In the genomic region with DNA sequence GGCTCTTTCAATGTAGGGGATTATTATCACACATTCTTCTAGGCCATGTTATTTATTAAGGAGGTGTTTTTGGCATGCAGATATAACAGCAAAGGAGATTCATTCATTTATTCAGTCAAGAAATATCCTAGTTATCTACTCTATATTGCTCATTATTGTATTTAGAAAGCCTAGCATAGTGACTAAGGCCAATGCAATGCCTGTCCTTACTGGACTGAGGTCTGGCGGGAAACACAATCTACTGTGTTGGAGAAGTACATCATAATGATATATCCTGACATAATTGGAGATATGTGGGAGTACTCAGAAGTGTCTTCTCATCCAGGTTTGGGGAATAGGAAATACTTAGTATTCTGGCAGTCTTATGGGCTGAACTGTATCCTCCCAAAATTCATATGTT, we compare ENCODE assay signal across 1 cellular context.
TF ChIP-seq lines count a peak whose summit lies in the region.

No MANE protein-coding gene starts in this region.

TF ChIP-seq in GM23338, 12 proteins besides CTCF, POLR2A, EP300 and RAD21:
- TF ChIP-seq, protein P1, sequence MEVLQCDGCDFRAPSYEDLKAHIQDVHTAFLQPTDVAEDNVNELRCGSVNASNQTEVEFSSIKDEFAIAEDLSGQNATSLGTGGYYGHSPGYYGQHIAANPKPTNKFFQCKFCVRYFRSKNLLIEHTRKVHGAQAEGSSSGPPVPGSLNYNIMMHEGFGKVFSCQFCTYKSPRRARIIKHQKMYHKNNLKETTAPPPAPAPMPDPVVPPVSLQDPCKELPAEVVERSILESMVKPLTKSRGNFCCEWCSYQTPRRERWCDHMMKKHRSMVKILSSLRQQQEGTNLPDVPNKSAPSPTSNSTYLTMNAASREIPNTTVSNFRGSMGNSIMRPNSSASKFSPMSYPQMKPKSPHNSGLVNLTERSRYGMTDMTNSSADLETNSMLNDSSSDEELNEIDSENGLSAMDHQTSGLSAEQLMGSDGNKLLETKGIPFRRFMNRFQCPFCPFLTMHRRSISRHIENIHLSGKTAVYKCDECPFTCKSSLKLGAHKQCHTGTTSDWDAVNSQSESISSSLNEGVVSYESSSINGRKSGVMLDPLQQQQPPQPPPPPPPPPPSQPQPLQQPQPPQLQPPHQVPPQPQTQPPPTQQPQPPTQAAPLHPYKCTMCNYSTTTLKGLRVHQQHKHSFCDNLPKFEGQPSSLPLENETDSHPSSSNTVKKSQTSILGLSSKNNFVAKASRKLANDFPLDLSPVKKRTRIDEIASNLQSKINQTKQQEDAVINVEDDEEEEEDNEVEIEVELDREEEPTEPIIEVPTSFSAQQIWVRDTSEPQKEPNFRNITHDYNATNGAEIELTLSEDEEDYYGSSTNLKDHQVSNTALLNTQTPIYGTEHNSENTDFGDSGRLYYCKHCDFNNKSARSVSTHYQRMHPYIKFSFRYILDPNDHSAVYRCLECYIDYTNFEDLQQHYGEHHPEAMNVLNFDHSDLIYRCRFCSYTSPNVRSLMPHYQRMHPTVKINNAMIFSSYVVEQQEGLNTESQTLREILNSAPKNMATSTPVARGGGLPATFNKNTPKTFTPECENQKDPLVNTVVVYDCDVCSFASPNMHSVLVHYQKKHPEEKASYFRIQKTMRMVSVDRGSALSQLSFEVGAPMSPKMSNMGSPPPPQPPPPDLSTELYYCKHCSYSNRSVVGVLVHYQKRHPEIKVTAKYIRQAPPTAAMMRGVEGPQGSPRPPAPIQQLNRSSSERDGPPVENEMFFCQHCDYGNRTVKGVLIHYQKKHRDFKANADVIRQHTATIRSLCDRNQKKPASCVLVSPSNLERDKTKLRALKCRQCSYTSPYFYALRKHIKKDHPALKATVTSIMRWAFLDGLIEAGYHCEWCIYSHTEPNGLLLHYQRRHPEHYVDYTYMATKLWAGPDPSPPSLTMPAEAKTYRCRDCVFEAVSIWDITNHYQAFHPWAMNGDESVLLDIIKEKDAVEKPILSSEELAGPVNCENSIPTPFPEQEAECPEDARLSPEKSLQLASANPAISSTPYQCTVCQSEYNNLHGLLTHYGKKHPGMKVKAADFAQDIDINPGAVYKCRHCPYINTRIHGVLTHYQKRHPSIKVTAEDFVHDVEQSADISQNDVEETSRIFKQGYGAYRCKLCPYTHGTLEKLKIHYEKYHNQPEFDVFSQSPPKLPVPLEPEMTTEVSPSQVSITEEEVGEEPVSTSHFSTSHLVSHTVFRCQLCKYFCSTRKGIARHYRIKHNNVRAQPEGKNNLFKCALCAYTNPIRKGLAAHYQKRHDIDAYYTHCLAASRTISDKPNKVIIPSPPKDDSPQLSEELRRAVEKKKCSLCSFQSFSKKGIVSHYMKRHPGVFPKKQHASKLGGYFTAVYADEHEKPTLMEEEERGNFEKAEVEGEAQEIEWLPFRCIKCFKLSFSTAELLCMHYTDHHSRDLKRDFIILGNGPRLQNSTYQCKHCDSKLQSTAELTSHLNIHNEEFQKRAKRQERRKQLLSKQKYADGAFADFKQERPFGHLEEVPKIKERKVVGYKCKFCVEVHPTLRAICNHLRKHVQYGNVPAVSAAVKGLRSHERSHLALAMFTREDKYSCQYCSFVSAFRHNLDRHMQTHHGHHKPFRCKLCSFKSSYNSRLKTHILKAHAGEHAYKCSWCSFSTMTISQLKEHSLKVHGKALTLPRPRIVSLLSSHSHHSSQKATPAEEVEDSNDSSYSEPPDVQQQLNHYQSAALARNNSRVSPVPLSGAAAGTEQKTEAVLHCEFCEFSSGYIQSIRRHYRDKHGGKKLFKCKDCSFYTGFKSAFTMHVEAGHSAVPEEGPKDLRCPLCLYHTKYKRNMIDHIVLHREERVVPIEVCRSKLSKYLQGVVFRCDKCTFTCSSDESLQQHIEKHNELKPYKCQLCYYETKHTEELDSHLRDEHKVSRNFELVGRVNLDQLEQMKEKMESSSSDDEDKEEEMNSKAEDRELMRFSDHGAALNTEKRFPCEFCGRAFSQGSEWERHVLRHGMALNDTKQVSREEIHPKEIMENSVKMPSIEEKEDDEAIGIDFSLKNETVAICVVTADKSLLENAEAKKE (CRISPR knock-in tag; IDR thresholded peaks at IDR 0.05) = no peak
- TF ChIP-seq EZH2 (IDR thresholded peaks at IDR 0.05; ENCODE audit: low read depth, unreplicated experiment) (no peak), JUNB (IDR thresholded peaks at IDR 0.05; ENCODE audit: unreplicated experiment) (no peak), EZH2phosphoT487 (IDR thresholded peaks at IDR 0.05; ENCODE audit: unreplicated experiment) (no peak), STAT1 (IDR thresholded peaks at IDR 0.05; ENCODE audit: unreplicated experiment) (no peak), ZNF331 (CRISPR knock-in tag; IDR thresholded peaks at IDR 0.05; ENCODE audit: low read depth) (no peak), POLR2AphosphoS5 (IDR thresholded peaks at IDR 0.05; ENCODE audit: low read depth) (no peak), NANOG (IDR thresholded peaks at IDR 0.05; ENCODE audit: borderline replicate concordance) (no peak), CREB1 (CRISPR knock-in tag; IDR thresholded peaks at IDR 0.05; ENCODE audit: low read depth) (no peak), ZNF114 (CRISPR knock-in tag; IDR thresholded peaks at IDR 0.05) (no peak)
- TF ChIP-seq, protein P2, sequence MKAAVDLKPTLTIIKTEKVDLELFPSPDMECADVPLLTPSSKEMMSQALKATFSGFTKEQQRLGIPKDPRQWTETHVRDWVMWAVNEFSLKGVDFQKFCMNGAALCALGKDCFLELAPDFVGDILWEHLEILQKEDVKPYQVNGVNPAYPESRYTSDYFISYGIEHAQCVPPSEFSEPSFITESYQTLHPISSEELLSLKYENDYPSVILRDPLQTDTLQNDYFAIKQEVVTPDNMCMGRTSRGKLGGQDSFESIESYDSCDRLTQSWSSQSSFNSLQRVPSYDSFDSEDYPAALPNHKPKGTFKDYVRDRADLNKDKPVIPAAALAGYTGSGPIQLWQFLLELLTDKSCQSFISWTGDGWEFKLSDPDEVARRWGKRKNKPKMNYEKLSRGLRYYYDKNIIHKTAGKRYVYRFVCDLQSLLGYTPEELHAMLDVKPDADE (IDR thresholded peaks at IDR 0.05) = no peak
- TF ChIP-seq, protein P3, sequence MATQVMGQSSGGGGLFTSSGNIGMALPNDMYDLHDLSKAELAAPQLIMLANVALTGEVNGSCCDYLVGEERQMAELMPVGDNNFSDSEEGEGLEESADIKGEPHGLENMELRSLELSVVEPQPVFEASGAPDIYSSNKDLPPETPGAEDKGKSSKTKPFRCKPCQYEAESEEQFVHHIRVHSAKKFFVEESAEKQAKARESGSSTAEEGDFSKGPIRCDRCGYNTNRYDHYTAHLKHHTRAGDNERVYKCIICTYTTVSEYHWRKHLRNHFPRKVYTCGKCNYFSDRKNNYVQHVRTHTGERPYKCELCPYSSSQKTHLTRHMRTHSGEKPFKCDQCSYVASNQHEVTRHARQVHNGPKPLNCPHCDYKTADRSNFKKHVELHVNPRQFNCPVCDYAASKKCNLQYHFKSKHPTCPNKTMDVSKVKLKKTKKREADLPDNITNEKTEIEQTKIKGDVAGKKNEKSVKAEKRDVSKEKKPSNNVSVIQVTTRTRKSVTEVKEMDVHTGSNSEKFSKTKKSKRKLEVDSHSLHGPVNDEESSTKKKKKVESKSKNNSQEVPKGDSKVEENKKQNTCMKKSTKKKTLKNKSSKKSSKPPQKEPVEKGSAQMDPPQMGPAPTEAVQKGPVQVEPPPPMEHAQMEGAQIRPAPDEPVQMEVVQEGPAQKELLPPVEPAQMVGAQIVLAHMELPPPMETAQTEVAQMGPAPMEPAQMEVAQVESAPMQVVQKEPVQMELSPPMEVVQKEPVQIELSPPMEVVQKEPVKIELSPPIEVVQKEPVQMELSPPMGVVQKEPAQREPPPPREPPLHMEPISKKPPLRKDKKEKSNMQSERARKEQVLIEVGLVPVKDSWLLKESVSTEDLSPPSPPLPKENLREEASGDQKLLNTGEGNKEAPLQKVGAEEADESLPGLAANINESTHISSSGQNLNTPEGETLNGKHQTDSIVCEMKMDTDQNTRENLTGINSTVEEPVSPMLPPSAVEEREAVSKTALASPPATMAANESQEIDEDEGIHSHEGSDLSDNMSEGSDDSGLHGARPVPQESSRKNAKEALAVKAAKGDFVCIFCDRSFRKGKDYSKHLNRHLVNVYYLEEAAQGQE (IDR thresholded peaks at IDR 0.05; ENCODE audit: unreplicated experiment) = no peak
